Comparison of ENCODE assay signal across 4 cellular contexts in genomic region chr19:49490287-49491029, GRCh38.
ATAC-seq and TF ChIP-seq lines count a peak whose summit lies in the region.

No MANE protein-coding gene starts in this region.

- H3K27ac ChIP-seq in VCaP (peak overlapping the region; percentile 96), neutrophil (peak overlapping the region; percentile 83)

- no peaks in the 10 kb centered on the region for H3K27me3 ChIP-seq in neutrophil

- no peak overlapping the region for H3K4me3 ChIP-seq in neutrophil (ENCODE audit: low read depth in 1 of 2, low read length in 1 of 2)

- no peak for ATAC-seq in GM19328 (IDR thresholded peaks at IDR 0.05; ENCODE audit: unreplicated experiment)
- ATAC-seq in HG02623 (IDR thresholded peaks at IDR 0.05; ENCODE audit: unreplicated experiment): no peak

- H3K36me3 ChIP-seq in neutrophil: peaks cover 37% of the 10 kb centered on the region

- peaks cover 22 to 26% of the 10 kb centered on the region in 2 experiments for H3K4me1 ChIP-seq in neutrophil (ENCODE audit: control insufficient read depth in 1 of 2, insufficient read depth in 1 of 2, low read depth in 1 of 2, low read length in 1 of 2)

- no peaks in the 10 kb centered on the region for H3K9me3 ChIP-seq in neutrophil

- TF ChIP-seq CTCF in VCaP (conservative IDR thresholded peaks at IDR 0.05) (no peak), neutrophil (IDR thresholded peaks at IDR 0.05) (no peak)
